In genomic region chr11:117299351-117300300, GRCh38 we compare ENCODE assay signal across 9 cellular contexts. TPM values are rescaled to one million over a fixed set of nuclear protein-coding genes. Genes with fewer than 3 reads are reported as not detected.
DNase-seq lines count a peak whose midpoint lies in the region; TF ChIP-seq lines count a peak whose summit lies in the region.
"Had no signal": no experiment of that assay in that cellular context is flagged by ENCODE, and none has a peak within 500 bp of the region (broad histone marks: within the 10 kb centered on the region; RNA-seq: fewer than 3 reads in every experiment).

No MANE protein-coding gene starts in this region.

- H3K36me3 ChIP-seq in GM23248 (ENCODE audit: low read depth) (no peaks in the 10 kb centered on the region), adipocyte (ENCODE audit: control insufficient read depth, insufficient read depth, low read length, severe bottlenecking) (peaks cover 13% of the 10 kb centered on the region), suprapubic skin (peaks cover 11% of the 10 kb centered on the region)

- no peak overlapping the region for H3K4me2 ChIP-seq in GM23248 (ENCODE audit: unreplicated experiment)

- 71 to 79% methylated on average over 11 to 12 of the region's 12 CpGs for WGBS in GM23248 (ENCODE audit: low coverage in 1 of 2, low lambda C conversion rate in 2 of 2, missing lambda C conversion rate in 2 of 2), 2 experiments
- WGBS in suprapubic skin: 73% methylated on average over 12 of the region's 12 CpGs

- peak overlapping the region; percentile 35; the same call in 1 of the 2 replicates for H2AFZ ChIP-seq in GM23248

- no peaks in the 10 kb centered on the region for H3K36me3 Mint-ChIP-seq in progenitor cell of endocrine pancreas (ENCODE audit: insufficient read depth)
- no peaks in the 10 kb centered on the region for H3K36me3 Mint-ChIP-seq in T-helper 2 cell treated with Interferon-gamma antibody and Interleukin-4, amounts not matched to agents 5 μg/mL and 100 μg/mL, for 36 hours (ENCODE audit: low read depth)
- H3K36me3 Mint-ChIP-seq: immature natural killer cell had no signal

- H3K79me2 ChIP-seq in GM23248 (ENCODE audit: insufficient read depth): 0 out of 2 replicates have a peak, but pooled peaks cover 3% of the 10 kb centered on the region

- no peaks in the 10 kb centered on the region for H3K9me2 ChIP-seq in GM23248 (ENCODE audit: insufficient read depth)

- no peaks in the 10 kb centered on the region for H3F3A ChIP-seq in GM23248 (ENCODE audit: insufficient read depth)

- no peaks in the 10 kb centered on the region for H4K20me1 ChIP-seq in GM23248 (ENCODE audit: insufficient read depth)

- no peak for TF ChIP-seq EP300 in suprapubic skin (IDR thresholded peaks at IDR 0.05)

- H3K27me3 ChIP-seq in GM23248 (replicated peaks; ENCODE audit: insufficient read depth): no peaks in the 10 kb centered on the region
- H3K27me3 ChIP-seq in adipocyte (replicated peaks; ENCODE audit: control insufficient read depth, insufficient read depth, low read length): no peaks in the 10 kb centered on the region
- no peaks in the 10 kb centered on the region for H3K27me3 ChIP-seq in suprapubic skin

- no peak overlapping the region for H3K4me3 ChIP-seq in GM23248
- peak overlapping the region; percentile 13 for H3K4me3 ChIP-seq in adipocyte (ENCODE audit: low read length)
- no peak overlapping the region for H3K4me3 ChIP-seq in suprapubic skin

- no peaks in the 10 kb centered on the region for H3K9me3 Mint-ChIP-seq in progenitor cell of endocrine pancreas (ENCODE audit: low read depth)
- no peaks in the 10 kb centered on the region for H3K9me3 Mint-ChIP-seq in T-helper 2 cell treated with Interferon-gamma antibody and Interleukin-4, amounts not matched to agents 5 μg/mL and 100 μg/mL, for 36 hours
- H3K9me3 Mint-ChIP-seq: immature natural killer cell had no signal

- peak overlapping the region; percentile 94 for H3K27ac Mint-ChIP-seq in progenitor cell of endocrine pancreas
- no peak overlapping the region for H3K27ac Mint-ChIP-seq in T-helper 2 cell treated with Interferon-gamma antibody and Interleukin-4, amounts not matched to agents 5 μg/mL and 100 μg/mL, for 36 hours

- TF ChIP-seq POLR2A in suprapubic skin (IDR thresholded peaks at IDR 0.05): no peak

- H3K27me3 Mint-ChIP-seq in progenitor cell of endocrine pancreas: no peaks in the 10 kb centered on the region
- H3K27me3 Mint-ChIP-seq in T-helper 2 cell treated with Interferon-gamma antibody and Interleukin-4, amounts not matched to agents 5 μg/mL and 100 μg/mL, for 36 hours (ENCODE audit: low read depth): no peaks in the 10 kb centered on the region

- H3K9me3 ChIP-seq in GM23248 (ENCODE audit: low read depth) (no peaks in the 10 kb centered on the region), adipocyte (ENCODE audit: control insufficient read depth, low read length) (no peaks in the 10 kb centered on the region), suprapubic skin (no peaks in the 10 kb centered on the region)

- H3K4me1 Mint-ChIP-seq in progenitor cell of endocrine pancreas (ENCODE audit: low read depth): peaks cover 62% of the 10 kb centered on the region
- H3K4me1 Mint-ChIP-seq in T-helper 2 cell treated with Interferon-gamma antibody and Interleukin-4, amounts not matched to agents 5 μg/mL and 100 μg/mL, for 36 hours (ENCODE audit: low read depth): no peaks in the 10 kb centered on the region
- H3K4me1 Mint-ChIP-seq: immature natural killer cell had no signal

- H3K27ac ChIP-seq in GM23248 (no peak overlapping the region), suprapubic skin (no peak overlapping the region)

- H3K4me1 ChIP-seq in GM23248 (ENCODE audit: insufficient read depth) (peaks cover 12% of the 10 kb centered on the region), adipocyte (ENCODE audit: control insufficient read depth, insufficient read depth, low read length) (peaks cover 18% of the 10 kb centered on the region), suprapubic skin (peaks cover 5% of the 10 kb centered on the region)

- in situ Hi-C loops in GM23248 (cut with MboI): no loop called here

- H3K4me3 Mint-ChIP-seq in progenitor cell of endocrine pancreas (ENCODE audit: low read depth): peak overlapping the region; percentile 63
- no peak overlapping the region for H3K4me3 Mint-ChIP-seq in T-helper 2 cell treated with Interferon-gamma antibody and Interleukin-4, amounts not matched to agents 5 μg/mL and 100 μg/mL, for 36 hours
- H3K4me3 Mint-ChIP-seq: immature natural killer cell had no signal

- peak overlapping the region; percentile 35; the same call in 1 of the 2 replicates for H3K9ac ChIP-seq in GM23248
- no peak overlapping the region for H3K9ac ChIP-seq in adipocyte (ENCODE audit: low read length)

- no peak for DNase-seq in GM23248
- no peak for DNase-seq in adipocyte (ENCODE audit: low read depth)
- DNase-seq in iPS-NIHi11 (ENCODE audit: low spot score): peak; percentile 16
- peak; percentile 50 for DNase-seq in progenitor cell of endocrine pancreas (ENCODE audit: low spot score, unreplicated experiment)
- no peak for DNase-seq in T-helper 2 cell treated with Interferon-gamma antibody and Interleukin-4, amounts not matched to agents 5 μg/mL and 100 μg/mL, for 36 hours (ENCODE audit: low spot score)
- no peak for DNase-seq in NCI-H1930 (lab: John Stamatoyannopoulos, UW)
- no peak for DNase-seq in suprapubic skin (ENCODE audit: low spot score in 2 of 2)
- DNase-seq in GF-D8 (lab: John Stamatoyannopoulos, UW): no peak
- DNase-seq: immature natural killer cell had no signal

- no peak for TF ChIP-seq CTCF in progenitor cell of endocrine pancreas (IDR thresholded peaks at IDR 0.05; ENCODE audit: unreplicated experiment)
- TF ChIP-seq CTCF in suprapubic skin (IDR thresholded peaks at IDR 0.05): no peak

RNA-seq across cellular contexts. Expression of gene BACE1-AS, which starts 8.5 kb away (rescaled TPM):
- 1.5 and 3.2 TPM in 2 replicates for total RNA-seq in GM23248 (2014; rRNA removed; shearing (Covaris generic))
- 6.6 and 7.0 TPM in 2 replicates for polyA plus RNA-seq in GM23248 (2016; fragmentation: Nextera tagmentation; extraction: Ambion mirVana)
- total RNA-seq in progenitor cell of endocrine pancreas (17.9 and 19.0 TPM in 2 replicates), suprapubic skin (10 to 100 TPM in 1 of 4 donors, 1 to 10 TPM in 3; 3.6 to 13.0 (median 6.3) TPM)

RNA-seq across cellular contexts. Expression of gene BACE1, which starts 16.4 kb away (rescaled TPM):
- total RNA-seq in GM23248 (2014; rRNA removed; shearing (Covaris generic)): 40.5 and 45.8 TPM in 2 replicates
- 14.4 and 15.0 TPM in 2 replicates for polyA plus RNA-seq in GM23248 (2016; fragmentation: Nextera tagmentation; extraction: Ambion mirVana)
- total RNA-seq in progenitor cell of endocrine pancreas: 68.0 and 78.2 TPM in 2 replicates
- total RNA-seq in suprapubic skin: 10 to 100 TPM; 13.8 to 35.6 (median 18.0) TPM

RNA-seq across cellular contexts. Expression of gene CEP164, which starts 28.0 kb away (rescaled TPM):
- total RNA-seq in GM23248 (2014; rRNA removed; shearing (Covaris generic)): 30.9 and 48.2 TPM in 2 replicates
- polyA plus RNA-seq in GM23248 (2016; fragmentation: Nextera tagmentation; extraction: Ambion mirVana): 20.0 and 20.3 TPM in 2 replicates
- total RNA-seq in progenitor cell of endocrine pancreas (61.3 and 66.8 TPM in 2 replicates), suprapubic skin (10 to 100 TPM; 22.8 to 56.7 (median 29.7) TPM)

Comparison
In these comparisons a context has a peak if more than half of its experiments do, and no peak if none do; other contexts are left out.
1. DNase-seq: peak in iPS-NIHi11 (single experiment) and progenitor cell of endocrine pancreas (single experiment); none in GM23248 (single experiment), adipocyte (single experiment), T-helper 2 cell treated with Interferon-gamma antibody and Interleukin-4, amounts not matched to agents 5 μg/mL and 100 μg/mL, for 36 hours (single experiment), NCI-H1930 (0 of 2), suprapubic skin (0 of 2) and GF-D8 (single experiment).